1 cellular context compared by ENCODE assay signal in genomic region chr1:206835186-206835585, GRCh38.
TF ChIP-seq lines count a peak whose summit lies in the region.

No MANE protein-coding gene starts in this region.

TF ChIP-seq in GM23338, 12 proteins besides CTCF, POLR2A, EP300 and RAD21 (continued from another document):
- TF ChIP-seq ZNF462 (CRISPR knock-in tag; IDR thresholded peaks at IDR 0.05) = no peak
- no peak for TF ChIP-seq EZH2phosphoT487 (IDR thresholded peaks at IDR 0.05; ENCODE audit: unreplicated experiment)
- TF ChIP-seq STAT1 (IDR thresholded peaks at IDR 0.05; ENCODE audit: unreplicated experiment) = no peak
- TF ChIP-seq JUNB (IDR thresholded peaks at IDR 0.05; ENCODE audit: unreplicated experiment) = no peak
- TF ChIP-seq ZNF114 (CRISPR knock-in tag; IDR thresholded peaks at IDR 0.05) = no peak
- no peak for TF ChIP-seq REST (IDR thresholded peaks at IDR 0.05; ENCODE audit: unreplicated experiment)
